Comparison of ENCODE assay signal across 8 cellular contexts in genomic region chr5:143350790-143351603, GRCh38. TPM values are rescaled to one million over a fixed set of nuclear protein-coding genes. Genes with fewer than 3 reads are reported as not detected.
DNase-seq lines count a peak whose midpoint lies in the region; ATAC-seq, FAIRE-seq and TF ChIP-seq lines count a peak whose summit lies in the region.

No MANE protein-coding gene starts in this region.

- H3K9ac ChIP-seq in GM12878 (ENCODE audit: control insufficient read depth, insufficient read depth, low read length) (no peak overlapping the region), kidney (ENCODE audit: low read length in 2 of 2) (no peak overlapping the region)

- no peak overlapping the region for H2AFZ ChIP-seq in GM12878 (ENCODE audit: control insufficient read depth, low read depth, low read length)

- TF ChIP-seq CTCF in GM06990 (IDR thresholded peaks at IDR 0.05; ENCODE audit: insufficient read depth, low read length, poor library complexity, severe bottlenecking) (no peak), GM12878 (IDR thresholded peaks at IDR 0.05 in 2 of 3, conservative IDR thresholded peaks at IDR 0.05 in 1 of 3; ENCODE audit: control insufficient read depth in 2 of 3, extremely low read depth in 1 of 3, insufficient read depth in 1 of 3, low read depth in 3 of 3, low read length in 3 of 3) (no peak), psoas muscle (IDR thresholded peaks at IDR 0.05) (no peak), kidney (IDR thresholded peaks at IDR 0.05; ENCODE audit: borderline replicate concordance, extremely low read depth, insufficient read depth) (no peak)

- in situ Hi-C loops in GM12878 (cut with MboI) = no loop called here

- DNase-seq in GM06990 (ENCODE audit: extremely low read depth, insufficient read length) = peak; percentile 40
- no peak for DNase-seq in GM12878 (ENCODE audit: low read depth, low spot score)
- DNase-seq in psoas muscle = no peak
- no peak for DNase-seq in NCI-H2227 (lab: John Stamatoyannopoulos, UW; ENCODE audit: unreplicated experiment)
- DNase-seq in T-helper 9 cell = no peak
- DNase-seq in nucleus accumbens (lab: John Stamatoyannopoulos, UW) = no peak
- DNase-seq in kidney = no peak

- intact Hi-C loops in GM12878 (cut with micrococcal nuclease; ENCODE audit: unreplicated experiment) (no loop called here), psoas muscle (cut with DNase I) (loop anchor here in 1 of 2 donors (5.0 kb wide), 1 partner anchor 36 kb away; no protein-coding TSS in a partner anchor), kidney (cut with DNase I) (no loop called here)

- H3K4me1 ChIP-seq in GM12878 (ENCODE audit: control insufficient read depth, insufficient read depth, low read length) (peaks cover 68% of the 10 kb centered on the region), psoas muscle (peaks cover 99% of the 10 kb centered on the region), kidney (ENCODE audit: control insufficient read depth in 1 of 2, insufficient read depth in 1 of 2, low read depth in 1 of 2, low read length in 2 of 2) (peaks cover 18 to 30% of the 10 kb centered on the region in 2 donors)

- H3K79me2 ChIP-seq in GM12878 (ENCODE audit: control insufficient read depth, insufficient read depth, low read length) = peaks cover 100% of the 10 kb centered on the region

- SMC1A ChIA-PET in GM12878 (lab: Charles Lee; ENCODE audit: uncharacterized antibody, unreplicated experiment) = interaction anchor here (0.9 to 3.4 kb wide), 18 partner anchors 10 to 625 kb away, joined by 3 to 35 read pairs (median 4); no protein-coding TSS in a partner anchor

- RAD21 ChIA-PET in GM12878 (lab: Charles Lee; ENCODE audit: unreplicated experiment) = interaction anchor here (0.8 to 1.6 kb wide), 7 partner anchors 9 to 472 kb away, joined by 3 to 5 read pairs (median 3); no protein-coding TSS in a partner anchor

- H3K36me3 ChIP-seq in GM06990 (ENCODE audit: control insufficient read depth, insufficient read depth, low read length) = peaks cover 3% of the 10 kb centered on the region
- H3K36me3 ChIP-seq in GM12878 (ENCODE audit: control insufficient read depth in 2 of 2, insufficient read depth in 2 of 2, low read length in 1 of 2) = peaks cover 0 to 6% of the 10 kb centered on the region in 2 experiments; a peak in 2 of 4 replicates
- no peaks in the 10 kb centered on the region for H3K36me3 ChIP-seq in psoas muscle (ENCODE audit: insufficient read depth in 1 of 2, low read depth in 1 of 2)
- H3K36me3 ChIP-seq in kidney (ENCODE audit: control insufficient read depth in 1 of 2, insufficient read depth in 2 of 2, low read length in 2 of 2) = no peaks in the 10 kb centered on the region

- WGBS in GM12878 (ENCODE audit: insufficient coverage, insufficient replicate concordance, low lambda C conversion rate, missing lambda C conversion rate) = 32% methylated on average over 3 of the region's 3 CpGs
- 50 to 64% (median 55%) methylated on average over 3 of the region's 3 CpGs for WGBS in psoas muscle, 3 donors

- no peak for TF ChIP-seq EP300 in GM12878 (IDR thresholded peaks at IDR 0.05; ENCODE audit: borderline replicate concordance in 1 of 2, control insufficient read depth in 1 of 2, low read depth in 2 of 2, low read length in 2 of 2)

- H3K27me3 ChIP-seq in GM06990 (replicated peaks; ENCODE audit: control insufficient read depth, insufficient read depth, low read length) (no peaks in the 10 kb centered on the region), GM12878 (replicated peaks in 1 of 2; ENCODE audit: control insufficient read depth in 2 of 2, insufficient read depth in 2 of 2, low read length in 1 of 2) (no peaks in the 10 kb centered on the region), psoas muscle (ENCODE audit: insufficient read depth in 3 of 3, low read length in 2 of 3) (no peaks in the 10 kb centered on the region)

- ATAC-seq in HG03378 (IDR thresholded peaks at IDR 0.05; ENCODE audit: unreplicated experiment) = peak; percentile 37
- peak; percentile 34 for ATAC-seq in GM12878
- ATAC-seq in psoas muscle = peak in 3 of 4 donors; percentile 34 to 49 (median 42)

- no peak for FAIRE-seq in GM12878 (lab: Jason Lieb, UNC)
- no peak for FAIRE-seq in kidney (lab: Jason Lieb, UNC)

- no peak for TF ChIP-seq RAD21 in GM12878 (IDR thresholded peaks at IDR 0.05; ENCODE audit: insufficient read depth, low read depth, low read length)

- no TSS peak for BruUV-seq in GM12878 (replicated peaks; lab: Mats Ljungman, UMichigan)

- H3K27ac ChIP-seq in GM12878 (ENCODE audit: control insufficient read depth, insufficient read depth) (peak overlapping the region; percentile 43), psoas muscle (peak overlapping the region; percentile 59), kidney (ENCODE audit: low read depth in 2 of 2, low read length in 2 of 2) (no peak overlapping the region)

- no peak for TF ChIP-seq POLR2A in GM12878 (IDR thresholded peaks at IDR 0.05; ENCODE audit: low read depth, low read length)

- H3K9me3 ChIP-seq in GM12878 (replicated peaks; ENCODE audit: control insufficient read depth, insufficient read depth, low read length) (no peaks in the 10 kb centered on the region), psoas muscle (no peaks in the 10 kb centered on the region), kidney (ENCODE audit: control insufficient read depth in 1 of 2, low read length in 2 of 2) (no peaks in the 10 kb centered on the region)

- POLR2A ChIA-PET in GM12878 (lab: Charles Lee) = interaction anchor here (0.9 kb wide), 1 partner anchor 15 kb away, joined by 3 read pairs; no protein-coding TSS in a partner anchor

- CTCF ChIA-PET in GM12878 (lab: Yijun Ruan, JAX) = interaction anchor here (0.7 to 1.8 kb wide), 5 partner anchors 8 to 348 kb away, joined by 3 to 7 read pairs (median 4); no protein-coding TSS in a partner anchor

- H3K4me2 ChIP-seq in GM12878 (ENCODE audit: control insufficient read depth, insufficient read depth) = peak overlapping the region; percentile 65

- no peaks in the 10 kb centered on the region; the same call in 1 of the 2 replicates for H4K20me1 ChIP-seq in GM12878 (ENCODE audit: control insufficient read depth, insufficient read depth)

- H3K4me3 ChIP-seq in GM06990 (replicated peaks; ENCODE audit: low read depth, low read length) = no peak overlapping the region
- peak overlapping the region; percentile 30; the same call in 1 of the 2 replicates for H3K4me3 ChIP-seq in GM12878
- no peak overlapping the region for H3K4me3 ChIP-seq in psoas muscle
- no peak overlapping the region for H3K4me3 ChIP-seq in kidney (ENCODE audit: low read length in 2 of 2)

TF ChIP-seq in GM12878, 131 proteins besides CTCF, POLR2A, EP300 and RAD21 (continues in another document):
- TF ChIP-seq NFXL1 (IDR thresholded peaks at IDR 0.05; ENCODE audit: borderline replicate concordance) (no peak), USF1 (IDR thresholded peaks at IDR 0.05; ENCODE audit: borderline replicate concordance, extremely low read length, insufficient read depth, low read depth, low read length) (no peak)
- TF ChIP-seq, protein P1, sequence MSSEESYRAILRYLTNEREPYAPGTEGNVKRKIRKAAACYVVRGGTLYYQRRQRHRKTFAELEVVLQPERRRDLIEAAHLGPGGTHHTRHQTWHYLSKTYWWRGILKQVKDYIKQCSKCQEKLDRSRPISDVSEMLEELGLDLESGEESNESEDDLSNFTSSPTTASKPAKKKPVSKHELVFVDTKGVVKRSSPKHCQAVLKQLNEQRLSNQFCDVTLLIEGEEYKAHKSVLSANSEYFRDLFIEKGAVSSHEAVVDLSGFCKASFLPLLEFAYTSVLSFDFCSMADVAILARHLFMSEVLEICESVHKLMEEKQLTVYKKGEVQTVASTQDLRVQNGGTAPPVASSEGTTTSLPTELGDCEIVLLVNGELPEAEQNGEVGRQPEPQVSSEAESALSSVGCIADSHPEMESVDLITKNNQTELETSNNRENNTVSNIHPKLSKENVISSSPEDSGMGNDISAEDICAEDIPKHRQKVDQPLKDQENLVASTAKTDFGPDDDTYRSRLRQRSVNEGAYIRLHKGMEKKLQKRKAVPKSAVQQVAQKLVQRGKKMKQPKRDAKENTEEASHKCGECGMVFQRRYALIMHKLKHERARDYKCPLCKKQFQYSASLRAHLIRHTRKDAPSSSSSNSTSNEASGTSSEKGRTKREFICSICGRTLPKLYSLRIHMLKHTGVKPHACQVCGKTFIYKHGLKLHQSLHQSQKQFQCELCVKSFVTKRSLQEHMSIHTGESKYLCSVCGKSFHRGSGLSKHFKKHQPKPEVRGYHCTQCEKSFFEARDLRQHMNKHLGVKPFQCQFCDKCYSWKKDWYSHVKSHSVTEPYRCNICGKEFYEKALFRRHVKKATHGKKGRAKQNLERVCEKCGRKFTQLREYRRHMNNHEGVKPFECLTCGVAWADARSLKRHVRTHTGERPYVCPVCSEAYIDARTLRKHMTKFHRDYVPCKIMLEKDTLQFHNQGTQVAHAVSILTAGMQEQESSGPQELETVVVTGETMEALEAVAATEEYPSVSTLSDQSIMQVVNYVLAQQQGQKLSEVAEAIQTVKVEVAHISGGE (CRISPR knock-in tag; IDR thresholded peaks at IDR 0.05) = no peak

RNA-seq across cellular contexts. Expression of gene NR3C1, which starts 52.5 kb away (rescaled TPM):
- total RNA-seq in GM12878 (2013; cell fraction: nucleolus; rRNA removed) = 658 and 663 TPM in 2 replicates
- 79.9 and 108 TPM in 2 replicates for total RNA-seq in GM12878 (2014; rRNA removed)
- total RNA-seq in GM12878 (2014; rRNA removed; fragmentation: Illumina TruSeq; extraction: Trizol) = 104 and 114 TPM in 2 replicates
- 124 and 134 TPM in 2 replicates for total RNA-seq in GM12878 (2021)
- 38.5 TPM for polyA plus RNA-seq in GM12878 (2011; ENCODE audit: low read depth)
- 141 and 181 TPM in 2 replicates for polyA plus RNA-seq in GM12878 (2011; rRNA removed)
- polyA plus RNA-seq in GM12878 (2011; cell fraction: cytosol; rRNA removed) = 63.4 and 85.5 TPM in 2 replicates
- 55.0 and 75.3 TPM in 2 replicates for polyA plus RNA-seq in GM12878 (2011; cell fraction: nucleus; rRNA removed)
- 41.4 and 59.0 TPM in 2 replicates for polyA plus RNA-seq in GM12878 (2012)
- polyA plus RNA-seq in GM12878 (2014; fragmentation: Illumina TruSeq; extraction: Trizol) = 83.7 and 104 TPM in 2 replicates
- 100 to 1,000 TPM in 1 of 2 experiments, 10 to 100 TPM in 1; 89.0 to 119 TPM for polyA plus RNA-seq in GM12878 (2014; fragmentation: Nextera tagmentation; extraction: Ambion mirVana)
- 37.2 and 49.7 TPM in 2 replicates for polyA plus RNA-seq in GM12878 (2014; rRNA removed)
- 100 to 1,000 TPM; 114 to 123 TPM for polyA plus RNA-seq in GM12878 (2016; fragmentation: Nextera tagmentation; extraction: Ambion mirVana)
- 252 and 261 TPM in 2 replicates for polyA minus RNA-seq in GM12878 (2011; rRNA and poly(A)+ RNA removed)
- 80.9 and 85.6 TPM in 2 replicates for polyA minus RNA-seq in GM12878 (2011; cell fraction: cytosol; rRNA and poly(A)+ RNA removed)
- polyA minus RNA-seq in GM12878 (2011; cell fraction: nucleus; rRNA and poly(A)+ RNA removed) = 189 and 197 TPM in 2 replicates
- total RNA-seq in psoas muscle = 10 to 100 TPM; 55.8 to 89.7 (median 63.6) TPM
- polyA plus RNA-seq in psoas muscle = 10 to 100 TPM; 16.5 to 34.5 (median 26.2) TPM
- 69.0 TPM for total RNA-seq in kidney
- polyA plus RNA-seq in kidney (ENCODE audit: insufficient read depth, low read depth, low replicate concordance) = 23.4 TPM

Comparison
In these comparisons a context has a peak if more than half of its experiments do, and no peak if none do; other contexts are left out.
1. H3K27ac ChIP-seq: peak in GM12878 (single experiment) and psoas muscle (single experiment); none in kidney (0 of 2).
2. Peak in every context shown above with its lines, with median percentiles within 50 percentile points of each other: ATAC-seq.